Comparison of ENCODE assay signal across 23 cellular contexts in the genomic region with DNA sequence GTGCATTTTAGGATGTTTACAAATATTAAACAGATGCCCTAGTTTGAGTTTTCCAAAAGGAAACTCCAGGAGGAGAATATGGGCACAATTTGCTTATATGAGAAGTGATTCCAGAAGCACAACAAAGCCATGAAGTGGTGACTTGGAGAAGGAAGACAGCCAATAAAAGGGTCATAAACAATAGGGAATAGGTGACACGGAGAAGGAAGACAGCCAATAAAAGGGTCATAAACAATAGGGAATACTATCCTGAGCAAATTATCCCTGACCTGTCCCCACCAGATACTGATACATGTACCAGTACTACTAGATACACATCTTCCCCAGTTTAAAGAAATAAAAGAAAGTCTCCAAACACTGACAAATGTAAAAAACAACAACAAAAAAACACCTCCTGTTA.
"Had no signal": no experiment of that assay in that cellular context is flagged by ENCODE, and none has a peak within 500 bp of the region (broad histone marks: within the 10 kb centered on the region; RNA-seq: fewer than 3 reads in every experiment).

No MANE protein-coding gene starts in this region.

- DNase-seq: occipital lobe; ovary; posterior cingulate gyrus; psoas muscle; right cardiac atrium; right lobe of liver; sigmoid colon; small intestine; stimulated activated CD4-positive, alpha-beta T cell treated with anti-CD3 and anti-CD28 coated beads, Interleukin-15, amount 100 ng/mL, for 24 hours; stimulated activated CD4-positive, alpha-beta T cell treated with anti-CD3 and anti-CD28 coated beads, Interleukin-2, amount 100 ng/mL, for 24 hours; stimulated activated CD4-positive, alpha-beta T cell treated with anti-CD3 and anti-CD28 coated beads, Interleukin-2, amount 100 ng/mL, for 48 hours; stimulated activated CD4-positive, alpha-beta T cell treated with anti-CD3 and anti-CD28 coated beads, Interleukin-4, amount 100 ng/mL, for 24 hours; stimulated activated naive B cell treated with anti-CD40 and anti-IgM and Interleukin-4, amounts not matched to agents 10 μg/mL and 1 μg/mL and 100 μg/mL, for 72 hours; stimulated activated naive CD4-positive, alpha-beta T cell treated with Interleukin-2 at 50 U/mL for 16 hours; stomach; thyroid gland; trophoblast cell; upper lobe of left lung had no signal

- H3K27ac Mint-ChIP-seq: natural killer cell treated with Interleukin-12 subunit alpha and Interleukin-12 subunit beta and Interleukin-15 and Interleukin-18, amount 100 ng/mL, for 72 hours; neural progenitor cell; progenitor cell of endocrine pancreas; stimulated activated effector memory CD8-positive, alpha-beta T cell treated with anti-CD3 and anti-CD28 coated beads, Interleukin-12 subunit alpha, Interleukin-12 subunit beta, amount 100 ng/mL, for 72 hours; stimulated activated naive B cell treated with anti-CD40 and anti-IgM and Interleukin-4, amounts not matched to agents 10 μg/mL and 1 μg/mL and 100 μg/mL, for 72 hours; stimulated activated naive CD8-positive, alpha-beta T cell treated with anti-CD3 and anti-CD28 coated beads, Interleukin-15, Interleukin-2, amounts not matched to agents 100 ng/mL and 50 ng/mL, for 24 hours had no signal

- H3K27me3 Mint-ChIP-seq: natural killer cell treated with Interleukin-12 subunit alpha and Interleukin-12 subunit beta and Interleukin-15 and Interleukin-18, amount 100 ng/mL, for 72 hours; progenitor cell of endocrine pancreas; stimulated activated naive B cell treated with anti-CD40 and anti-IgM and Interleukin-4, amounts not matched to agents 10 μg/mL and 1 μg/mL and 100 μg/mL, for 72 hours; stimulated activated naive CD8-positive, alpha-beta T cell treated with anti-CD3 and anti-CD28 coated beads, Interleukin-15, Interleukin-2, amounts not matched to agents 100 ng/mL and 50 ng/mL, for 24 hours had no signal

- H3K4me1 Mint-ChIP-seq: neural progenitor cell; stimulated activated effector memory CD8-positive, alpha-beta T cell treated with anti-CD3 and anti-CD28 coated beads, Interleukin-12 subunit alpha, Interleukin-12 subunit beta, amount 100 ng/mL, for 72 hours; stimulated activated naive B cell treated with anti-CD40 and anti-IgM and Interleukin-4, amounts not matched to agents 10 μg/mL and 1 μg/mL and 100 μg/mL, for 72 hours had no signal

- H3K9me3 Mint-ChIP-seq: neural progenitor cell; stimulated activated naive CD8-positive, alpha-beta T cell treated with anti-CD3 and anti-CD28 coated beads, Interleukin-15, Interleukin-2, amounts not matched to agents 100 ng/mL and 50 ng/mL, for 24 hours had no signal

- ATAC-seq: natural killer cell treated with Interleukin-12 subunit alpha and Interleukin-12 subunit beta and Interleukin-15 and Interleukin-18, amount 100 ng/mL, for 72 hours; psoas muscle; right cardiac atrium; right lobe of liver; stimulated activated effector memory CD8-positive, alpha-beta T cell treated with anti-CD3 and anti-CD28 coated beads, Interleukin-12 subunit alpha, Interleukin-12 subunit beta, amount 100 ng/mL, for 72 hours; stimulated activated naive B cell treated with anti-CD40 and anti-IgM and Interleukin-4, amounts not matched to agents 10 μg/mL and 1 μg/mL and 100 μg/mL, for 72 hours had no signal

- H3K36me3 Mint-ChIP-seq: neural progenitor cell; stimulated activated effector memory CD8-positive, alpha-beta T cell treated with anti-CD3 and anti-CD28 coated beads, Interleukin-12 subunit alpha, Interleukin-12 subunit beta, amount 100 ng/mL, for 72 hours; stimulated activated naive B cell treated with anti-CD40 and anti-IgM and Interleukin-4, amounts not matched to agents 10 μg/mL and 1 μg/mL and 100 μg/mL, for 72 hours had no signal

- H3K4me3 Mint-ChIP-seq: natural killer cell treated with Interleukin-12 subunit alpha and Interleukin-12 subunit beta and Interleukin-15 and Interleukin-18, amount 100 ng/mL, for 72 hours; neural progenitor cell; stimulated activated effector memory CD8-positive, alpha-beta T cell treated with anti-CD3 and anti-CD28 coated beads, Interleukin-12 subunit alpha, Interleukin-12 subunit beta, amount 100 ng/mL, for 72 hours; stimulated activated naive B cell treated with anti-CD40 and anti-IgM and Interleukin-4, amounts not matched to agents 10 μg/mL and 1 μg/mL and 100 μg/mL, for 72 hours; stimulated activated naive CD8-positive, alpha-beta T cell treated with anti-CD3 and anti-CD28 coated beads, Interleukin-15, Interleukin-2, amounts not matched to agents 100 ng/mL and 50 ng/mL, for 24 hours had no signal
